In genomic region chr5:119411935-119412623, GRCh38 we compare ENCODE assay signal across 8 cellular contexts. TPM values are rescaled to one million over a fixed set of nuclear protein-coding genes. Genes with fewer than 3 reads are reported as not detected.
DNase-seq lines count a peak whose midpoint lies in the region; ATAC-seq and TF ChIP-seq lines count a peak whose summit lies in the region.

No MANE protein-coding gene starts in this region.

- ATAC-seq in GM18858 (IDR thresholded peaks at IDR 0.05; ENCODE audit: unreplicated experiment) (peak; percentile 59), HG03135 (IDR thresholded peaks at IDR 0.05; ENCODE audit: unreplicated experiment) (peak; percentile 67), WTC11 (peak; percentile 94)

- no peaks in the 10 kb centered on the region for H3K27me3 Mint-ChIP-seq in WTC11 (ENCODE audit: low read depth)

- H3K4me3 Mint-ChIP-seq in WTC11 = peak overlapping the region; percentile 86

- H3K36me3 Mint-ChIP-seq in WTC11 = peaks cover 4% of the 10 kb centered on the region; the same call in 1 of the 2 replicates

- POLR2A ChIA-PET in WTC11 (lab: Charles Lee) = interaction anchor here (0.6 to 1.4 kb wide), 6 partner anchors 10 to 702 kb away, joined by 3 to 7 read pairs (median 5); partner anchors contain the start of gene DTWD2

- H3K9me3 Mint-ChIP-seq in WTC11 = peaks cover 5% of the 10 kb centered on the region

- peaks cover 6% of the 10 kb centered on the region for H3K4me1 Mint-ChIP-seq in WTC11

- DNase-seq in Ammon's horn (ENCODE audit: low spot score) (peak; percentile 88), NCI-H2171 treated with DMSO at 0.1 percent for 48 hours (lab: John Stamatoyannopoulos, UW) (peak; percentile 64), WTC11 (ENCODE audit: low spot score) (peak; percentile 48), dedifferentiated amniotic fluid mesenchymal stem cell (ENCODE audit: extremely low spot score) (peak; percentile 86), kidney tubule cell (ENCODE audit: low spot score) (peak; percentile 78)
- DNase-seq in stimulated activated CD4-positive, alpha-beta T cell treated with anti-CD3 and anti-CD28 coated beads, Interleukin-4, amount 100 ng/mL, for 24 hours = peak; percentile 69

- CTCF ChIA-PET in WTC11 (lab: Charles Lee) = interaction anchor here (0.6 to 3.8 kb wide), 44 partner anchors 10 to 423 kb away, joined by 3 to 42 read pairs (median 4); partner anchors contain the start of genes DTWD2 and TNFAIP8

- TF ChIP-seq CTCF in WTC11 (IDR thresholded peaks at IDR 0.05) = peak; percentile 84

- H3K27ac Mint-ChIP-seq in WTC11 = no peak overlapping the region; the same call in 1 of the 2 replicates

TF ChIP-seq in WTC11, 78 proteins besides CTCF, POLR2A, EP300 and RAD21:
- no peak for TF ChIP-seq FOXP4 (CRISPR knock-in tag; IDR thresholded peaks at IDR 0.05)
- no peak for TF ChIP-seq RORB (CRISPR knock-in tag; IDR thresholded peaks at IDR 0.05)
TF ChIP-seq in WTC11: peak in this region for 0.

RNA-seq across cellular contexts. Expression of gene HSD17B4, which starts 40.2 kb away (rescaled TPM):
- 362 to 409 TPM (median 407 TPM) in 3 replicates for total RNA-seq in WTC11 (2021)

RNA-seq across cellular contexts. Expression of gene TNFAIP8, which starts 56.3 kb away (rescaled TPM):
- 18.1 to 24.1 TPM (median 19.9 TPM) in 3 replicates for total RNA-seq in WTC11 (2021)

Comparison
In these comparisons a context has a peak if more than half of its experiments do, and no peak if none do; other contexts are left out.
1. Peak in every context shown above with its lines: DNase-seq and ATAC-seq.